In genomic region chr18:49459404-49460171, GRCh38 we compare ENCODE assay signal across 1 cellular context.
TF ChIP-seq lines count a peak whose summit lies in the region.

No MANE protein-coding gene starts in this region.

TF ChIP-seq in liver, 16 proteins besides CTCF, POLR2A, EP300 and RAD21 (continued from another document):
- TF ChIP-seq, protein P1, sequence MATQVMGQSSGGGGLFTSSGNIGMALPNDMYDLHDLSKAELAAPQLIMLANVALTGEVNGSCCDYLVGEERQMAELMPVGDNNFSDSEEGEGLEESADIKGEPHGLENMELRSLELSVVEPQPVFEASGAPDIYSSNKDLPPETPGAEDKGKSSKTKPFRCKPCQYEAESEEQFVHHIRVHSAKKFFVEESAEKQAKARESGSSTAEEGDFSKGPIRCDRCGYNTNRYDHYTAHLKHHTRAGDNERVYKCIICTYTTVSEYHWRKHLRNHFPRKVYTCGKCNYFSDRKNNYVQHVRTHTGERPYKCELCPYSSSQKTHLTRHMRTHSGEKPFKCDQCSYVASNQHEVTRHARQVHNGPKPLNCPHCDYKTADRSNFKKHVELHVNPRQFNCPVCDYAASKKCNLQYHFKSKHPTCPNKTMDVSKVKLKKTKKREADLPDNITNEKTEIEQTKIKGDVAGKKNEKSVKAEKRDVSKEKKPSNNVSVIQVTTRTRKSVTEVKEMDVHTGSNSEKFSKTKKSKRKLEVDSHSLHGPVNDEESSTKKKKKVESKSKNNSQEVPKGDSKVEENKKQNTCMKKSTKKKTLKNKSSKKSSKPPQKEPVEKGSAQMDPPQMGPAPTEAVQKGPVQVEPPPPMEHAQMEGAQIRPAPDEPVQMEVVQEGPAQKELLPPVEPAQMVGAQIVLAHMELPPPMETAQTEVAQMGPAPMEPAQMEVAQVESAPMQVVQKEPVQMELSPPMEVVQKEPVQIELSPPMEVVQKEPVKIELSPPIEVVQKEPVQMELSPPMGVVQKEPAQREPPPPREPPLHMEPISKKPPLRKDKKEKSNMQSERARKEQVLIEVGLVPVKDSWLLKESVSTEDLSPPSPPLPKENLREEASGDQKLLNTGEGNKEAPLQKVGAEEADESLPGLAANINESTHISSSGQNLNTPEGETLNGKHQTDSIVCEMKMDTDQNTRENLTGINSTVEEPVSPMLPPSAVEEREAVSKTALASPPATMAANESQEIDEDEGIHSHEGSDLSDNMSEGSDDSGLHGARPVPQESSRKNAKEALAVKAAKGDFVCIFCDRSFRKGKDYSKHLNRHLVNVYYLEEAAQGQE (IDR thresholded peaks at IDR 0.05), result no peak
- TF ChIP-seq SP1 (IDR thresholded peaks at IDR 0.05) (no peak), GABPA (IDR thresholded peaks at IDR 0.05 in 1 of 2, conservative IDR thresholded peaks at IDR 0.05 in 1 of 2) (no peak), FOXA1 (IDR thresholded peaks at IDR 0.05) (no peak), MAX (IDR thresholded peaks at IDR 0.05) (no peak), HNF4G (IDR thresholded peaks at IDR 0.05) (no peak), HNF4A (conservative IDR thresholded peaks at IDR 0.05) (no peak), NR2F2 (IDR thresholded peaks at IDR 0.05) (no peak), YY1 (IDR thresholded peaks at IDR 0.05) (no peak), EGR1 (IDR thresholded peaks at IDR 0.05; ENCODE audit: low read depth in 2 of 2) (no peak), FOXA2 (IDR thresholded peaks at IDR 0.05) (no peak)
- TF ChIP-seq, protein P2, sequence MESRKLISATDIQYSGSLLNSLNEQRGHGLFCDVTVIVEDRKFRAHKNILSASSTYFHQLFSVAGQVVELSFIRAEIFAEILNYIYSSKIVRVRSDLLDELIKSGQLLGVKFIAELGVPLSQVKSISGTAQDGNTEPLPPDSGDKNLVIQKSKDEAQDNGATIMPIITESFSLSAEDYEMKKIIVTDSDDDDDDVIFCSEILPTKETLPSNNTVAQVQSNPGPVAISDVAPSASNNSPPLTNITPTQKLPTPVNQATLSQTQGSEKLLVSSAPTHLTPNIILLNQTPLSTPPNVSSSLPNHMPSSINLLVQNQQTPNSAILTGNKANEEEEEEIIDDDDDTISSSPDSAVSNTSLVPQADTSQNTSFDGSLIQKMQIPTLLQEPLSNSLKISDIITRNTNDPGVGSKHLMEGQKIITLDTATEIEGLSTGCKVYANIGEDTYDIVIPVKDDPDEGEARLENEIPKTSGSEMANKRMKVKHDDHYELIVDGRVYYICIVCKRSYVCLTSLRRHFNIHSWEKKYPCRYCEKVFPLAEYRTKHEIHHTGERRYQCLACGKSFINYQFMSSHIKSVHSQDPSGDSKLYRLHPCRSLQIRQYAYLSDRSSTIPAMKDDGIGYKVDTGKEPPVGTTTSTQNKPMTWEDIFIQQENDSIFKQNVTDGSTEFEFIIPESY (IDR thresholded peaks at IDR 0.05), result no peak
